29 cellular contexts compared by ENCODE assay signal in genomic region chr10:2920638-2921037, GRCh38.
DNase-seq lines count a peak whose midpoint lies in the region; ATAC-seq and TF ChIP-seq lines count a peak whose summit lies in the region.
"Had no signal": no experiment of that assay in that cellular context is flagged by ENCODE, and none has a peak within 500 bp of the region (broad histone marks: within the 10 kb centered on the region; RNA-seq: fewer than 3 reads in every experiment).

No MANE protein-coding gene starts in this region.

- H3K4me3 ChIP-seq in left lung: no peak overlapping the region
- H3K4me3 ChIP-seq in upper lobe of right lung: no peak overlapping the region
- H3K4me3 ChIP-seq in A673 (ENCODE audit: low read depth, low read length, poor library complexity, severe bottlenecking): no peak overlapping the region
- H3K4me3 ChIP-seq: ascending aorta, cardiac muscle cell, colonic mucosa, tibial nerve had no signal

- H3K4me1 ChIP-seq in left lung (peaks cover 0 to 4% of the 10 kb centered on the region in 2 donors), upper lobe of right lung (no peaks in the 10 kb centered on the region), A673 (ENCODE audit: insufficient read depth, low read length, poor library complexity, severe bottlenecking) (peaks cover 26% of the 10 kb centered on the region)
- H3K4me1 ChIP-seq: colonic mucosa had no signal

- H3K27ac ChIP-seq in left lung: no peak overlapping the region
- no peak overlapping the region for H3K27ac ChIP-seq in upper lobe of right lung
- no peak overlapping the region for H3K27ac ChIP-seq in A673 (ENCODE audit: low read depth, low read length, poor library complexity, severe bottlenecking)
- H3K27ac ChIP-seq: ascending aorta, cardiac muscle cell, colonic mucosa, neutrophil, tibial nerve had no signal

- POLR2A ChIA-PET in A673 (lab: Charles Lee; ENCODE audit: low non-redundant PET): no interaction called here

- DNase-seq in NCI-H1417 (lab: John Stamatoyannopoulos, UW) (peak; percentile 5 to 82 (median 36)), NCI-H1417 treated with DMSO at 0.1 percent for 48 hours (lab: John Stamatoyannopoulos, UW) (no peak), NCI-H345 treated with DMSO at 0.1 percent for 48 hours (lab: John Stamatoyannopoulos, UW; ENCODE audit: unreplicated experiment) (peak; percentile 77), left lung (no peak), upper lobe of right lung (no peak), D341Med (ENCODE audit: low spot score) (no peak), A673 (ENCODE audit: low spot score) (no peak), SW480 (ENCODE audit: low spot score) (no peak)
- DNase-seq: activated CD4-positive, alpha-beta T cell treated with anti-CD3 and anti-CD28 coated beads, Interleukin-2, amount 50 U/mL, for 4 hours; activated CD8-positive, alpha-beta memory T cell treated with anti-CD3 and anti-CD28 coated beads, Interleukin-2, amount 10 ng/mL, durations not matched to agents 7 days and 5 days; activated gamma-delta T cell; activated naive CD8-positive, alpha-beta T cell treated with anti-CD3 and anti-CD28 coated beads, Interleukin-2, amount 10 ng/mL, durations not matched to agents 7 days and 5 days; activated T-cell treated with anti-CD3 and anti-CD28 coated beads, Interleukin-2, amount 50 U/mL, for 4 hours; colonic mucosa; effector CD4-positive, alpha-beta T cell; EL; GOT3; HFFc6; mesendoderm; naive B cell; NCI-H524; Right ventricle myocardium superior; T-helper 2 cell had no signal

- TF ChIP-seq CTCF in left lung (IDR thresholded peaks at IDR 0.05): no peak
- no peak for TF ChIP-seq CTCF in upper lobe of right lung (IDR thresholded peaks at IDR 0.05)
- TF ChIP-seq CTCF in A673 (conservative IDR thresholded peaks at IDR 0.05; ENCODE audit: low read depth, low read length): no peak

- H3K36me3 ChIP-seq in left lung (no peaks in the 10 kb centered on the region), upper lobe of right lung (no peaks in the 10 kb centered on the region), A673 (ENCODE audit: insufficient read depth, low read length, poor library complexity, severe bottlenecking) (no peaks in the 10 kb centered on the region)
- H3K36me3 ChIP-seq: ascending aorta, cardiac muscle cell, colonic mucosa, neutrophil, tibial nerve had no signal

- intact Hi-C loops in left lung (cut with DNase I): loop anchor here in 1 of 2 donors (10.0 kb wide), 1 partner anchor 114 kb away; no protein-coding TSS in a partner anchor
- intact Hi-C loops in upper lobe of right lung (cut with DNase I): no loop called here
- intact Hi-C loops in A673 (cut with micrococcal nuclease; ENCODE audit: unreplicated experiment): no loop called here

- no TSS peak for BruUV-seq in A673 (replicated peaks; lab: Mats Ljungman, UMichigan)

- H3K27me3 ChIP-seq in left lung: peaks cover 0 to 15% of the 10 kb centered on the region in 2 donors
- H3K27me3 ChIP-seq in upper lobe of right lung: no peaks in the 10 kb centered on the region
- no peaks in the 10 kb centered on the region for H3K27me3 ChIP-seq in A673 (replicated peaks; ENCODE audit: insufficient read depth, low read depth, low read length, poor library complexity)
- H3K27me3 ChIP-seq: ascending aorta, cardiac muscle cell, colonic mucosa, tibial nerve had no signal

- no peaks in the 10 kb centered on the region for H3K9me3 ChIP-seq in left lung
- H3K9me3 ChIP-seq in upper lobe of right lung: no peaks in the 10 kb centered on the region
- H3K9me3 ChIP-seq in A673 (ENCODE audit: low read depth, low read length, poor library complexity, severe bottlenecking): no peaks in the 10 kb centered on the region
- H3K9me3 ChIP-seq: ascending aorta, colonic mucosa, neutrophil, tibial nerve had no signal

- ATAC-seq in left lung (peak; percentile 44), upper lobe of right lung (peak; percentile 35)
- ATAC-seq: activated CD8-positive, alpha-beta memory T cell treated with anti-CD3 and anti-CD28 coated beads, Interleukin-2, amount 10 ng/mL, durations not matched to agents 7 days and 5 days; activated T-cell treated with anti-CD3 and anti-CD28 coated beads, Interleukin-2, amount 50 U/mL, for 4 hours; SK-N-SH treated with all-trans-retinoic acid at 6 μM for 48 hours; stimulated activated effector memory CD8-positive, alpha-beta T cell treated with anti-CD3 and anti-CD28 coated beads, Interleukin-12 subunit alpha, Interleukin-12 subunit beta, amount 100 ng/mL, for 72 hours had no signal

- CTCF ChIA-PET in A673 (lab: Charles Lee): no interaction called here

Comparison
In these comparisons a context has a peak if more than half of its experiments do, and no peak if none do; other contexts are left out.
1. DNase-seq: peak in NCI-H1417 (3 of 3) and NCI-H345 treated with DMSO at 0.1 percent for 48 hours (single experiment); none in NCI-H1417 treated with DMSO at 0.1 percent for 48 hours (single experiment), left lung (0 of 2), upper lobe of right lung (single experiment), D341Med (single experiment), A673 (single experiment) and SW480 (single experiment).